Comparison of ENCODE assay signal across 1 cellular context in genomic region chr3:114079761-114080160, GRCh38.
TF ChIP-seq lines count a peak whose summit lies in the region.

No MANE protein-coding gene starts in this region.

TF ChIP-seq in SK-N-SH, 30 proteins besides CTCF, POLR2A, EP300 and RAD21 (continued from another document):
- no peak for TF ChIP-seq FOSL2 (IDR thresholded peaks at IDR 0.05; ENCODE audit: borderline replicate concordance, low read depth)
